In genomic region chr1:162918111-162918754, GRCh38 we compare ENCODE assay signal across 16 cellular contexts. TPM values are rescaled to one million over a fixed set of nuclear protein-coding genes. Genes with fewer than 3 reads are reported as not detected.
DNase-seq lines count a peak whose midpoint lies in the region; ATAC-seq, FAIRE-seq and TF ChIP-seq lines count a peak whose summit lies in the region.
"Had no signal": no experiment of that assay in that cellular context is flagged by ENCODE, and none has a peak within 500 bp of the region (broad histone marks: within the 10 kb centered on the region; RNA-seq: fewer than 3 reads in every experiment).

No MANE protein-coding gene starts in this region.

- peak; percentile 23 for FAIRE-seq in bronchial epithelial cell (lab: Jason Lieb, UNC)
- FAIRE-seq: K562 had no signal

- H3K4me3 Mint-ChIP-seq in nephron progenitor cell, result no peak overlapping the region

- H3K4me3 ChIP-seq in BE2C (ENCODE audit: low read depth, low read length) (no peak overlapping the region), IMR-90 (ENCODE audit: insufficient read depth, low read depth, low read length) (no peak overlapping the region), bronchial epithelial cell (ENCODE audit: low read depth, low read length) (no peak overlapping the region), left lung (no peak overlapping the region)
- H3K4me3 ChIP-seq: GM23248, K562 had no signal

- dilution Hi-C loops in IMR-90 (cut with HindIII; ENCODE audit: low sequenced_read_pairs, unreplicated experiment), result no loop called here

- POLR2A ChIA-PET in IMR-90 (lab: Charles Lee; ENCODE audit: unreplicated experiment), result no interaction called here

- peaks cover 7% of the 10 kb centered on the region for H3K27me3 Mint-ChIP-seq in nephron progenitor cell (ENCODE audit: low read depth, poor library complexity)

- ATAC-seq in IMR-90 (ENCODE audit: low read depth) (no peak), GM18858 (IDR thresholded peaks at IDR 0.05; ENCODE audit: unreplicated experiment) (no peak), left lung (no peak), GM21367 (IDR thresholded peaks at IDR 0.05; ENCODE audit: unreplicated experiment) (no peak)
- ATAC-seq: K562 had no signal

- H4K20me1 ChIP-seq in IMR-90 (ENCODE audit: insufficient read depth, low read length), result no peaks in the 10 kb centered on the region

- TF ChIP-seq RAD21 in IMR-90 (IDR thresholded peaks at IDR 0.05; ENCODE audit: low read length), result no peak

- no peak overlapping the region for H3K27ac ChIP-seq in IMR-90 (ENCODE audit: insufficient read depth, low read length)
- H3K27ac ChIP-seq in left lung, result no peak overlapping the region
- H3K27ac ChIP-seq: GM23248 had no signal

- H3K79me1 ChIP-seq in IMR-90 (ENCODE audit: low read depth in 1 of 2, low read length in 2 of 2), result no peaks in the 10 kb centered on the region

- no peak overlapping the region for H4K5ac ChIP-seq in IMR-90 (ENCODE audit: low read depth, low read length)

- no peaks in the 10 kb centered on the region for H3K27me3 ChIP-seq in BE2C
- H3K27me3 ChIP-seq in IMR-90 (ENCODE audit: control insufficient read depth, insufficient read depth, low read length), result no peaks in the 10 kb centered on the region
- no peaks in the 10 kb centered on the region for H3K27me3 ChIP-seq in bronchial epithelial cell (ENCODE audit: control insufficient read depth, insufficient read depth, low read length)
- no peaks in the 10 kb centered on the region for H3K27me3 ChIP-seq in left lung

- no peaks in the 10 kb centered on the region; the same call in 1 of the 2 replicates for H3K9me1 ChIP-seq in IMR-90 (ENCODE audit: insufficient read depth, low read length)

- BruUV-seq in IMR-90 (replicated peaks; lab: Mats Ljungman, UMichigan), result no TSS peak

- H2BK5ac ChIP-seq in IMR-90 (ENCODE audit: low read depth, low read length, poor library complexity, severe bottlenecking), result no peak overlapping the region

- no peak overlapping the region for H2AK9ac ChIP-seq in IMR-90 (replicated peaks; ENCODE audit: low read depth, low read length, poor library complexity)

- no peak overlapping the region for H2BK15ac ChIP-seq in IMR-90 (ENCODE audit: low read depth, low read length)

- no peak overlapping the region for H3K18ac ChIP-seq in IMR-90 (ENCODE audit: low read depth, low read length)

- CTCF ChIA-PET in IMR-90 (lab: Yijun Ruan, JAX), result no interaction called here

- H2AFZ ChIP-seq in IMR-90 (replicated peaks; ENCODE audit: low read length, poor library complexity), result no peak overlapping the region
- H2AFZ ChIP-seq: GM23248 had no signal

- peak; percentile 70 for DNase-seq in BE2C
- DNase-seq in IMR-90, result no peak
- DNase-seq in bronchial epithelial cell (ENCODE audit: low read depth), result no peak
- DNase-seq in nephron progenitor cell, result peak; percentile 17
- DNase-seq in left lung, result no peak
- DNase-seq in T1000 (lab: John Stamatoyannopoulos, UW), result no peak
- DNase-seq: GM23248, NCI-H187 treated with DMSO at 0.1 percent for 48 hours, NCI-H526 treated with DMSO at 0.1 percent for 48 hours, OCI-M1, RPMI8226, SIG-M5 had no signal

- H3K4me1 ChIP-seq in BE2C (peaks cover 39% of the 10 kb centered on the region), IMR-90 (ENCODE audit: control insufficient read depth, insufficient read depth, low read length) (peaks cover 4% of the 10 kb centered on the region; the same call in 1 of the 2 replicates), left lung (no peaks in the 10 kb centered on the region)

- intact Hi-C loops in IMR-90 (cut with micrococcal nuclease), result no loop called here
- intact Hi-C loops in left lung (cut with DNase I), result no loop called here

- H3K9me3 Mint-ChIP-seq in nephron progenitor cell, result peaks cover 38% of the 10 kb centered on the region

- no peak overlapping the region for H2BK120ac ChIP-seq in IMR-90 (ENCODE audit: low read depth, low read length)

- H2AK5ac ChIP-seq in IMR-90 (ENCODE audit: low read depth, low read length), result no peak overlapping the region

- H4K91ac ChIP-seq in IMR-90 (ENCODE audit: insufficient read depth, low read depth, low read length), result no peak overlapping the region

- no peak overlapping the region for H3K4me2 ChIP-seq in IMR-90 (ENCODE audit: low read depth, low read length)

- no peaks in the 10 kb centered on the region for H3K36me3 ChIP-seq in BE2C
- no peaks in the 10 kb centered on the region for H3K36me3 ChIP-seq in IMR-90 (ENCODE audit: control insufficient read depth, insufficient read depth, low read length)
- no peaks in the 10 kb centered on the region for H3K36me3 ChIP-seq in bronchial epithelial cell (ENCODE audit: control insufficient read depth, insufficient read depth, low read length)
- no peaks in the 10 kb centered on the region for H3K36me3 ChIP-seq in left lung

- no peak overlapping the region for H4K8ac ChIP-seq in IMR-90 (ENCODE audit: low read depth in 2 of 2, low read length in 2 of 2)

- no peak overlapping the region for H3K14ac ChIP-seq in IMR-90 (replicated peaks; ENCODE audit: low read depth, low read length)

- no CpG with 5 or more reads among the region's 8 CpGs for WGBS in IMR-90 (ENCODE audit: extremely low coverage in 2 of 2, insufficient read length in 1 of 2), 2 experiments

- H3K9ac ChIP-seq in IMR-90 (ENCODE audit: low read depth, low read length), result no peak overlapping the region
- H3K9ac ChIP-seq: GM23248 had no signal

- in situ Hi-C loops in IMR-90 (cut with MboI; ENCODE audit: low sequenced_read_pairs), result no loop called here

- H3K4me1 Mint-ChIP-seq in nephron progenitor cell, result peaks cover 52% of the 10 kb centered on the region

- H3K4ac ChIP-seq in IMR-90 (ENCODE audit: low read depth, low read length), result no peak overlapping the region

- no peak overlapping the region for H3K23ac ChIP-seq in IMR-90 (ENCODE audit: low read depth, low read length)

- peaks cover 2% of the 10 kb centered on the region for H3K9me3 ChIP-seq in BE2C
- peaks cover 2% of the 10 kb centered on the region; the same call in 1 of the 2 replicates for H3K9me3 ChIP-seq in IMR-90 (ENCODE audit: control insufficient read depth, insufficient read depth, low read length)
- H3K9me3 ChIP-seq in left lung, result peaks cover 0 to 3% of the 10 kb centered on the region in 2 donors

- peak overlapping the region; percentile 95 for H3K27ac Mint-ChIP-seq in nephron progenitor cell

- TF ChIP-seq CTCF in BE2C (IDR thresholded peaks at IDR 0.05; ENCODE audit: low read depth, low read length), result no peak
- TF ChIP-seq CTCF in IMR-90 (conservative IDR thresholded peaks at IDR 0.05; ENCODE audit: low read depth, low read length), result no peak
- TF ChIP-seq CTCF in bronchial epithelial cell (IDR thresholded peaks at IDR 0.05; ENCODE audit: insufficient read depth, low read length, severe bottlenecking), result no peak
- TF ChIP-seq CTCF in nephron progenitor cell (IDR thresholded peaks at IDR 0.05), result no peak
- no peak for TF ChIP-seq CTCF in left lung (IDR thresholded peaks at IDR 0.05)

- TF ChIP-seq POLR2A in IMR-90 (IDR thresholded peaks at IDR 0.05; ENCODE audit: low read depth, low read length), result no peak

- H2BK20ac ChIP-seq in IMR-90 (ENCODE audit: low read depth, low read length), result peak overlapping the region; percentile 6; the same call in 1 of the 2 replicates

- H3K56ac ChIP-seq in IMR-90 (ENCODE audit: extremely low read depth, insufficient read depth, low read length), result no peak overlapping the region

- H3K36me3 Mint-ChIP-seq in nephron progenitor cell (ENCODE audit: low read depth), result peaks cover 5% of the 10 kb centered on the region

TF ChIP-seq in IMR-90, 13 proteins besides CTCF, POLR2A, EP300 and RAD21:
- TF ChIP-seq BHLHE40 (IDR thresholded peaks at IDR 0.05; ENCODE audit: low read depth, low read length), result no peak
- no peak for TF ChIP-seq CHD1 (IDR thresholded peaks at IDR 0.05; ENCODE audit: low read depth, low read length)
- no peak for TF ChIP-seq FOS (IDR thresholded peaks at IDR 0.05; ENCODE audit: low read depth, low read length)
- TF ChIP-seq SMC3 (IDR thresholded peaks at IDR 0.05; ENCODE audit: low read depth, low read length), result no peak
- TF ChIP-seq CEBPB (IDR thresholded peaks at IDR 0.05; ENCODE audit: low read depth, low read length), result no peak
- TF ChIP-seq NFE2L2 (IDR thresholded peaks at IDR 0.05; ENCODE audit: low read depth, low read length), result no peak
- no peak for TF ChIP-seq USF2 (IDR thresholded peaks at IDR 0.05; ENCODE audit: low read depth, low read length)
- no peak for TF ChIP-seq ELK1 (IDR thresholded peaks at IDR 0.05; ENCODE audit: borderline replicate concordance, low read depth, low read length)
- TF ChIP-seq MAFK (IDR thresholded peaks at IDR 0.05; ENCODE audit: low read depth, low read length), result no peak
- no peak for TF ChIP-seq MXI1 (IDR thresholded peaks at IDR 0.05; ENCODE audit: borderline replicate concordance, low read depth, low read length)
- no peak for TF ChIP-seq MAZ (IDR thresholded peaks at IDR 0.05; ENCODE audit: borderline replicate concordance, low read depth, low read length)

RNA-seq across cellular contexts. Expression of gene CCDC190, which starts 57.3 kb away (rescaled TPM):
- not detected for polyA plus RNA-seq in BE2C (2012; ENCODE audit: insufficient read depth, insufficient read length, low read depth)
- total RNA-seq in IMR-90 (2012; rRNA removed) (0.28 and 0.36 TPM in 2 replicates), bronchial epithelial cell (not detected in 2 replicates), left lung (1 to 10 TPM; 1.5 to 2.1 TPM)
- polyA plus RNA-seq in IMR-90 (2012; rRNA removed), result 0.10 and 0.37 TPM in 2 replicates
- 0.03 TPM in 1 of 2 replicates, not detected in the other for polyA plus RNA-seq in IMR-90 (2012; cell fraction: cytosol; rRNA removed)
- 0.07 and 0.25 TPM in 2 replicates for polyA plus RNA-seq in IMR-90 (2012; cell fraction: nucleus; rRNA removed; ENCODE audit: low replicate concordance)
- total RNA-seq: A172, GM23248, K562 had no signal
- polyA plus RNA-seq: GM23248, K562 had no signal

Comparison
In these comparisons a context has a peak if more than half of its experiments do, and no peak if none do; other contexts are left out.
1. DNase-seq: peak in BE2C (single experiment) and nephron progenitor cell (single experiment); none in IMR-90 (single experiment), bronchial epithelial cell (single experiment), left lung (0 of 2) and T1000 (single experiment).